12 cellular contexts compared by ENCODE assay signal in genomic region chrX:54482839-54483593, GRCh38. TPM values are rescaled to one million over a fixed set of nuclear protein-coding genes. Genes with fewer than 3 reads are reported as not detected.
DNase-seq lines count a peak whose midpoint lies in the region; ATAC-seq and TF ChIP-seq lines count a peak whose summit lies in the region.
"Had no signal": no experiment of that assay in that cellular context is flagged by ENCODE, and none has a peak within 500 bp of the region (broad histone marks: within the 10 kb centered on the region; RNA-seq: fewer than 3 reads in every experiment).

No MANE protein-coding gene starts in this region.

- no peaks in the 10 kb centered on the region for H3K36me3 ChIP-seq in mucosa of stomach (ENCODE audit: control insufficient read depth, insufficient read depth, low read length)
- H3K36me3 ChIP-seq in testis (ENCODE audit: low read depth, missing control alignments), result no peaks in the 10 kb centered on the region

- no peaks in the 10 kb centered on the region for H3K36me3 Mint-ChIP-seq in type B pancreatic cell
- H3K36me3 Mint-ChIP-seq: immature natural killer cell had no signal

- TF ChIP-seq POLR2A in testis (IDR thresholded peaks at IDR 0.05), result no peak

- H3K4me1 Mint-ChIP-seq in type B pancreatic cell (ENCODE audit: unreplicated experiment), result peaks cover 21% of the 10 kb centered on the region
- H3K4me1 Mint-ChIP-seq: central memory CD8-positive, alpha-beta T cell; immature natural killer cell had no signal

- H3K4me3 Mint-ChIP-seq in type B pancreatic cell, result no peak overlapping the region
- H3K4me3 Mint-ChIP-seq: central memory CD8-positive, alpha-beta T cell; immature natural killer cell had no signal

- peak; percentile 49 for ATAC-seq in esophagus mucosa
- ATAC-seq in GM18498 (IDR thresholded peaks at IDR 0.05; ENCODE audit: unreplicated experiment), result no peak
- no peak for ATAC-seq in GM19328 (IDR thresholded peaks at IDR 0.05; ENCODE audit: unreplicated experiment)
- ATAC-seq in HG03565 (IDR thresholded peaks at IDR 0.05; ENCODE audit: unreplicated experiment), result no peak
- ATAC-seq: stimulated activated naive CD8-positive, alpha-beta T cell treated with anti-CD3 and anti-CD28 coated beads, Interleukin-15, Interleukin-2, amounts not matched to agents 100 U/mL and 50 U/mL, for 24 hours had no signal

- H3K9me3 Mint-ChIP-seq in type B pancreatic cell, result no peaks in the 10 kb centered on the region
- H3K9me3 Mint-ChIP-seq: central memory CD8-positive, alpha-beta T cell; immature natural killer cell had no signal

- intact Hi-C loops in testis (cut with DNase I; ENCODE audit: low total_unique reads), result no loop called here

- H3K4me1 ChIP-seq in mucosa of stomach (ENCODE audit: control insufficient read depth, insufficient read depth, low read length) (no peaks in the 10 kb centered on the region), testis (peaks cover 4% of the 10 kb centered on the region)

- H3K27me3 Mint-ChIP-seq in type B pancreatic cell, result no peaks in the 10 kb centered on the region
- H3K27me3 Mint-ChIP-seq: central memory CD8-positive, alpha-beta T cell had no signal

- H3K9me3 ChIP-seq in mucosa of stomach (ENCODE audit: control insufficient read depth, low read length) (no peaks in the 10 kb centered on the region), testis (no peaks in the 10 kb centered on the region)

- H3K27ac ChIP-seq in testis, result no peak overlapping the region

- peak overlapping the region; percentile 61 for H3K27ac Mint-ChIP-seq in type B pancreatic cell
- H3K27ac Mint-ChIP-seq: immature natural killer cell had no signal

- H3K4me3 ChIP-seq in mucosa of stomach (ENCODE audit: low read length) (no peak overlapping the region), testis (no peak overlapping the region)

- 46 to 79% methylated on average over 4 to 13 of the region's 21 CpGs for WGBS in testis, 2 donors

- TF ChIP-seq CTCF in type B pancreatic cell (conservative IDR thresholded peaks at IDR 0.05) (no peak), testis (IDR thresholded peaks at IDR 0.05) (no peak)

- H3K27me3 ChIP-seq in mucosa of stomach (ENCODE audit: control insufficient read depth, insufficient read depth, low read length) (no peaks in the 10 kb centered on the region), testis (no peaks in the 10 kb centered on the region)

- H3K9ac ChIP-seq in mucosa of stomach (ENCODE audit: low read length), result peak overlapping the region; percentile 34

- peak; percentile 6 for DNase-seq in NCI-H69 (lab: John Stamatoyannopoulos, UW)
- no peak for DNase-seq in type B pancreatic cell (ENCODE audit: extremely low spot score, unreplicated experiment)
- no peak for DNase-seq in testis
- DNase-seq: immature natural killer cell; stimulated activated naive CD8-positive, alpha-beta T cell treated with anti-CD3 and anti-CD28 coated beads, Interleukin-15, Interleukin-2, amounts not matched to agents 100 U/mL and 50 U/mL, for 24 hours; T-helper 2 cell had no signal

RNA-seq across cellular contexts. Expression of gene FGD1, which starts 13.0 kb away (rescaled TPM):
- total RNA-seq in esophagus mucosa (8.2 TPM), type B pancreatic cell (ENCODE audit: low replicate concordance) (11.3 and 23.9 TPM in 2 replicates), testis (1 to 10 TPM; 6.0 to 6.3 TPM)
- 5.2 TPM for polyA plus RNA-seq in testis (ENCODE audit: insufficient read depth, low read depth, low replicate concordance)

RNA-seq across cellular contexts. Expression of gene TSR2, which starts 42.8 kb away (rescaled TPM):
- total RNA-seq in esophagus mucosa, result 21.5 TPM
- total RNA-seq in type B pancreatic cell (ENCODE audit: low replicate concordance), result 39.1 and 43.8 TPM in 2 replicates
- total RNA-seq in testis, result 10 to 100 TPM; 24.9 to 30.1 TPM
- polyA plus RNA-seq in testis (ENCODE audit: insufficient read depth, low read depth, low replicate concordance), result 41.3 TPM

RNA-seq across cellular contexts. Expression of gene GNL3L, which starts 47.0 kb away (rescaled TPM):
- total RNA-seq in esophagus mucosa (25.7 TPM), type B pancreatic cell (ENCODE audit: low replicate concordance) (34.9 and 42.2 TPM in 2 replicates), testis (10 to 100 TPM; 27.6 to 32.3 TPM)
- 7.4 TPM for polyA plus RNA-seq in testis (ENCODE audit: insufficient read depth, low read depth, low replicate concordance)
